In genomic region chr19:41249707-41250423, GRCh38 we compare ENCODE assay signal across 2 cellular contexts.
TF ChIP-seq lines count a peak whose summit lies in the region.

No MANE protein-coding gene starts in this region.

TF ChIP-seq in SK-N-SH treated with all-trans-retinoic acid at 6 μM for 48 hours, 23 proteins besides CTCF, POLR2A, EP300 and RAD21:
- TF ChIP-seq POU6F1 (CRISPR knock-in tag; IDR thresholded peaks at IDR 0.05; ENCODE audit: borderline replicate concordance, low read depth) (no peak), RARB (CRISPR knock-in tag; IDR thresholded peaks at IDR 0.05) (no peak), TCF4 (CRISPR knock-in tag; IDR thresholded peaks at IDR 0.05; ENCODE audit: borderline replicate concordance) (no peak), TOX (CRISPR knock-in tag; IDR thresholded peaks at IDR 0.05; ENCODE audit: borderline replicate concordance) (no peak), PPARA (CRISPR knock-in tag; IDR thresholded peaks at IDR 0.05; ENCODE audit: borderline replicate concordance) (no peak), SNAI2 (CRISPR knock-in tag; IDR thresholded peaks at IDR 0.05) (no peak), ZNF70 (CRISPR knock-in tag; IDR thresholded peaks at IDR 0.05) (no peak), ESRRG (CRISPR knock-in tag; IDR thresholded peaks at IDR 0.05) (no peak), CSRNP3 (CRISPR knock-in tag; IDR thresholded peaks at IDR 0.05) (no peak), CSDC2 (CRISPR knock-in tag; IDR thresholded peaks at IDR 0.05) (no peak), PATZ1 (CRISPR knock-in tag; IDR thresholded peaks at IDR 0.05; ENCODE audit: borderline replicate concordance) (no peak), ZNF8 (CRISPR knock-in tag; IDR thresholded peaks at IDR 0.05) (no peak), ZFP3 (CRISPR knock-in tag; IDR thresholded peaks at IDR 0.05) (no peak), ARNTL (CRISPR knock-in tag; IDR thresholded peaks at IDR 0.05; ENCODE audit: borderline replicate concordance, low read depth) (no peak), CREB5 (CRISPR knock-in tag; IDR thresholded peaks at IDR 0.05; ENCODE audit: low read depth) (no peak), OSR1 (CRISPR knock-in tag; IDR thresholded peaks at IDR 0.05) (no peak)

TF ChIP-seq in SK-N-SH, 30 proteins besides CTCF, POLR2A, EP300 and RAD21:
- TF ChIP-seq ZBTB33 (IDR thresholded peaks at IDR 0.05; ENCODE audit: borderline replicate concordance, low read depth), result no peak
- TF ChIP-seq MAX (IDR thresholded peaks at IDR 0.05; ENCODE audit: low read depth), result no peak
- TF ChIP-seq TAF1 (IDR thresholded peaks at IDR 0.05; ENCODE audit: borderline replicate concordance, low read depth, low read length), result no peak
- TF ChIP-seq RCOR1 (IDR thresholded peaks at IDR 0.05; ENCODE audit: low read length), result no peak
- no peak for TF ChIP-seq PBX3 (IDR thresholded peaks at IDR 0.05)
- no peak for TF ChIP-seq GATA2 (CRISPR knock-in tag; IDR thresholded peaks at IDR 0.05)
- TF ChIP-seq MEF2A (IDR thresholded peaks at IDR 0.05; ENCODE audit: borderline replicate concordance, low read depth), result no peak
- no peak for TF ChIP-seq USF2 (IDR thresholded peaks at IDR 0.05; ENCODE audit: borderline replicate concordance, low read depth, low read length)
- no peak for TF ChIP-seq GABPA (IDR thresholded peaks at IDR 0.05; ENCODE audit: low read depth)
- no peak for TF ChIP-seq IRF3 (IDR thresholded peaks at IDR 0.05; ENCODE audit: low read depth, low read length)
- no peak for TF ChIP-seq FOSL2 (IDR thresholded peaks at IDR 0.05; ENCODE audit: borderline replicate concordance, low read depth)
- TF ChIP-seq TCF12 (IDR thresholded peaks at IDR 0.05), result no peak
- TF ChIP-seq NRF1 (IDR thresholded peaks at IDR 0.05; ENCODE audit: low read depth, low read length), result no peak
